Comparison of ENCODE assay signal across 1 cellular context in the genomic region with DNA sequence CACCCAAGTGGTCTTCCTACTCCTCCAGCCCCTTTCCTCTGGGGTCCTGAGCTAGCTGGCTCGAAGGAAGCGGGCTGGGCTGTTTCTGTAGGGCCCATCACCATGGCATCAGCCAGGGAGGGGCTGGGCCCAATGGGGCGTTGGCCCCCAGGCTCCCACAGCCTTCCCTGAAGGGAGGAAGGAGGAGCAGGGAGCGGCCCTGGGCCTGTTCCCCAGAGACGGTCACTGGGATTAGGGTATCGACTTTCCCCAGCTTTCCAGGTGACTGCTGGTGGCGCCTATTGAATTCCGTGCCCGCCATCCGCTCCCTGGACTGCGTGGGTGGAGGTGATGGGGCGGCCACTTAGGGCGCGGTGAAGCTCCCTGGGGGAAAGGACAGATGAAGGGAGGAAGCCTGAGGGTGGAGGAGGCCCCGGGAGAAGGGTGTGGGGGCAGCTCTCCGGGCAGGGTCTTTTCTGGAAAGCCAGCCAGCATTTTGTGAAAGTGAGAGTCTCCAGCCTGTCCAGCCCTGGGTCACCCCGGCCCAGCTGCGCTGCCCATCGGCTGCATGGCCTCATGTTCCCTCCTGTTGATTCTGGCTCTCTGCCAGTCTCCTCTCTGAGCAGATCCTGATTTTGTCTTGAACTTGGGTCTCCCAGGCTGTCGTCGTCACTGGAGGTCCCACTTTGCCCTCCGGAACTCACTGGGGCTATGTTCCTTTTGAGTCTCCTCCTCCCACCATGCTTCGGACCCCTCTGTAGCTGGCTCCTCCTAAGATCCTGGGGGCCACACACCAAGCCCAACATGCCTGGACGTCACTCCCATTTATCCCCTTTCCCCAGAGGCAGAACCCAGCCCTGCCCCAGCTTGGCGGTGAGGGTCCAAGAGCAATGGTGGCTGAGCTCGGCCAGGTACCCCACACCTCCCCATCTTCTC.
TF ChIP-seq lines count a peak whose summit lies in the region.

No MANE protein-coding gene starts in this region.

TF ChIP-seq in HepG2, 621 proteins besides CTCF, POLR2A, EP300 and RAD21 (continues in another document):
- TF ChIP-seq AGO2 (optimal IDR thresholded peaks at IDR 0.05; ENCODE audit: low read depth, low read length) (peak; percentile 89), ZNF296 (CRISPR knock-in tag; conservative IDR thresholded peaks at IDR 0.05) (0 out of 2 replicates have a peak, but pooled peaks have one; percentile 47), PAF1 (CRISPR knock-in tag; IDR thresholded peaks at IDR 0.05) (0 out of 2 replicates have a peak, but pooled peaks have one; percentile 30), KDM3A (CRISPR knock-in tag; IDR thresholded peaks at IDR 0.05; ENCODE audit: low read depth) (no peak), ZBTB38 (CRISPR knock-in tag; IDR thresholded peaks at IDR 0.05) (peak; percentile 98), ZNF703 (CRISPR knock-in tag; IDR thresholded peaks at IDR 0.05; ENCODE audit: borderline replicate concordance) (no peak), TFDP1 (CRISPR knock-in tag; IDR thresholded peaks at IDR 0.05; ENCODE audit: borderline replicate concordance) (no peak), HNRNPL (IDR thresholded peaks at IDR 0.05; ENCODE audit: low read depth, low read length) (peak; percentile 71), ZBTB10 (CRISPR knock-in tag; IDR thresholded peaks at IDR 0.05; ENCODE audit: borderline replicate concordance) (no peak), HDAC1 (CRISPR knock-in tag; IDR thresholded peaks at IDR 0.05) (0 out of 2 replicates have a peak, but pooled peaks have one; percentile 40), AGO1 (IDR thresholded peaks at IDR 0.05; ENCODE audit: low read depth, low read length, poor library complexity, severe bottlenecking) (peak; percentile 61), XRCC5 (optimal IDR thresholded peaks at IDR 0.05; ENCODE audit: low read length) (peak; percentile 44), U2AF1 (optimal IDR thresholded peaks at IDR 0.05; ENCODE audit: low read depth, low read length) (peak; percentile 19), ZNF629 (CRISPR knock-in tag; conservative IDR thresholded peaks at IDR 0.05) (no peak), FOXA3 (CRISPR knock-in tag; IDR thresholded peaks at IDR 0.05) (peak; percentile 59), ZNF34 (CRISPR knock-in tag; IDR thresholded peaks at IDR 0.05; ENCODE audit: borderline replicate concordance) (no peak), RBM22 (optimal IDR thresholded peaks at IDR 0.05; ENCODE audit: low read length) (peak; percentile 60), HINFP (CRISPR knock-in tag; IDR thresholded peaks at IDR 0.05; ENCODE audit: low read depth) (no peak), NFIC (IDR thresholded peaks at IDR 0.05; ENCODE audit: low read length) (peak; percentile 51; the same call in 1 of the 2 replicates), ZNF263 (CRISPR knock-in tag; IDR thresholded peaks at IDR 0.05) (peak; percentile 40), HMG20B (CRISPR knock-in tag; conservative IDR thresholded peaks at IDR 0.05) (0 out of 2 replicates have a peak, but pooled peaks have one; percentile 6), CEBPB (IDR thresholded peaks at IDR 0.05; ENCODE audit: borderline replicate concordance, low read depth, low read length) (no peak), GFI1 (CRISPR knock-in tag; IDR thresholded peaks at IDR 0.05; ENCODE audit: borderline replicate concordance) (peak; percentile 71; the same call in 1 of the 2 replicates), ZGPAT (CRISPR knock-in tag; IDR thresholded peaks at IDR 0.05) (0 out of 2 replicates have a peak, but pooled peaks have one; percentile 15), CBFB (CRISPR knock-in tag; IDR thresholded peaks at IDR 0.05) (0 out of 2 replicates have a peak, but pooled peaks have one; percentile 20), GATAD2A (CRISPR knock-in tag; IDR thresholded peaks at IDR 0.05) (peak; percentile 47), ZNF124 (CRISPR knock-in tag; IDR thresholded peaks at IDR 0.05) (no peak), ZNF777 (CRISPR knock-in tag; IDR thresholded peaks at IDR 0.05) (no peak), ZSCAN25 (CRISPR knock-in tag; IDR thresholded peaks at IDR 0.05) (peak; percentile 61; the same call in 1 of the 2 replicates), PRPF4 (IDR thresholded peaks at IDR 0.05; ENCODE audit: low read depth, low read length, poor library complexity, severe bottlenecking) (peak; percentile 69), PRMT3 (CRISPR knock-in tag; IDR thresholded peaks at IDR 0.05; ENCODE audit: borderline replicate concordance, low read depth) (no peak), TBX2 (CRISPR knock-in tag; IDR thresholded peaks at IDR 0.05; ENCODE audit: borderline replicate concordance) (peak; percentile 40; the same call in 1 of the 2 replicates), ZNF484 (CRISPR knock-in tag; IDR thresholded peaks at IDR 0.05; ENCODE audit: borderline replicate concordance, low read depth) (no peak), ZNF713 (CRISPR knock-in tag; IDR thresholded peaks at IDR 0.05) (no peak), FLYWCH1 (CRISPR knock-in tag; IDR thresholded peaks at IDR 0.05) (no peak), NR2F6 (IDR thresholded peaks at IDR 0.05) (no peak), NR2F6 (CRISPR knock-in tag; IDR thresholded peaks at IDR 0.05) (0 out of 2 replicates have a peak, but pooled peaks have one; percentile 2)
- TF ChIP-seq, protein P1, sequence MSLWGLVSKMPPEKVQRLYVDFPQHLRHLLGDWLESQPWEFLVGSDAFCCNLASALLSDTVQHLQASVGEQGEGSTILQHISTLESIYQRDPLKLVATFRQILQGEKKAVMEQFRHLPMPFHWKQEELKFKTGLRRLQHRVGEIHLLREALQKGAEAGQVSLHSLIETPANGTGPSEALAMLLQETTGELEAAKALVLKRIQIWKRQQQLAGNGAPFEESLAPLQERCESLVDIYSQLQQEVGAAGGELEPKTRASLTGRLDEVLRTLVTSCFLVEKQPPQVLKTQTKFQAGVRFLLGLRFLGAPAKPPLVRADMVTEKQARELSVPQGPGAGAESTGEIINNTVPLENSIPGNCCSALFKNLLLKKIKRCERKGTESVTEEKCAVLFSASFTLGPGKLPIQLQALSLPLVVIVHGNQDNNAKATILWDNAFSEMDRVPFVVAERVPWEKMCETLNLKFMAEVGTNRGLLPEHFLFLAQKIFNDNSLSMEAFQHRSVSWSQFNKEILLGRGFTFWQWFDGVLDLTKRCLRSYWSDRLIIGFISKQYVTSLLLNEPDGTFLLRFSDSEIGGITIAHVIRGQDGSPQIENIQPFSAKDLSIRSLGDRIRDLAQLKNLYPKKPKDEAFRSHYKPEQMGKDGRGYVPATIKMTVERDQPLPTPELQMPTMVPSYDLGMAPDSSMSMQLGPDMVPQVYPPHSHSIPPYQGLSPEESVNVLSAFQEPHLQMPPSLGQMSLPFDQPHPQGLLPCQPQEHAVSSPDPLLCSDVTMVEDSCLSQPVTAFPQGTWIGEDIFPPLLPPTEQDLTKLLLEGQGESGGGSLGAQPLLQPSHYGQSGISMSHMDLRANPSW (CRISPR knock-in tag; IDR thresholded peaks at IDR 0.05; ENCODE audit: borderline replicate concordance): no peak
- TF ChIP-seq, protein P2, sequence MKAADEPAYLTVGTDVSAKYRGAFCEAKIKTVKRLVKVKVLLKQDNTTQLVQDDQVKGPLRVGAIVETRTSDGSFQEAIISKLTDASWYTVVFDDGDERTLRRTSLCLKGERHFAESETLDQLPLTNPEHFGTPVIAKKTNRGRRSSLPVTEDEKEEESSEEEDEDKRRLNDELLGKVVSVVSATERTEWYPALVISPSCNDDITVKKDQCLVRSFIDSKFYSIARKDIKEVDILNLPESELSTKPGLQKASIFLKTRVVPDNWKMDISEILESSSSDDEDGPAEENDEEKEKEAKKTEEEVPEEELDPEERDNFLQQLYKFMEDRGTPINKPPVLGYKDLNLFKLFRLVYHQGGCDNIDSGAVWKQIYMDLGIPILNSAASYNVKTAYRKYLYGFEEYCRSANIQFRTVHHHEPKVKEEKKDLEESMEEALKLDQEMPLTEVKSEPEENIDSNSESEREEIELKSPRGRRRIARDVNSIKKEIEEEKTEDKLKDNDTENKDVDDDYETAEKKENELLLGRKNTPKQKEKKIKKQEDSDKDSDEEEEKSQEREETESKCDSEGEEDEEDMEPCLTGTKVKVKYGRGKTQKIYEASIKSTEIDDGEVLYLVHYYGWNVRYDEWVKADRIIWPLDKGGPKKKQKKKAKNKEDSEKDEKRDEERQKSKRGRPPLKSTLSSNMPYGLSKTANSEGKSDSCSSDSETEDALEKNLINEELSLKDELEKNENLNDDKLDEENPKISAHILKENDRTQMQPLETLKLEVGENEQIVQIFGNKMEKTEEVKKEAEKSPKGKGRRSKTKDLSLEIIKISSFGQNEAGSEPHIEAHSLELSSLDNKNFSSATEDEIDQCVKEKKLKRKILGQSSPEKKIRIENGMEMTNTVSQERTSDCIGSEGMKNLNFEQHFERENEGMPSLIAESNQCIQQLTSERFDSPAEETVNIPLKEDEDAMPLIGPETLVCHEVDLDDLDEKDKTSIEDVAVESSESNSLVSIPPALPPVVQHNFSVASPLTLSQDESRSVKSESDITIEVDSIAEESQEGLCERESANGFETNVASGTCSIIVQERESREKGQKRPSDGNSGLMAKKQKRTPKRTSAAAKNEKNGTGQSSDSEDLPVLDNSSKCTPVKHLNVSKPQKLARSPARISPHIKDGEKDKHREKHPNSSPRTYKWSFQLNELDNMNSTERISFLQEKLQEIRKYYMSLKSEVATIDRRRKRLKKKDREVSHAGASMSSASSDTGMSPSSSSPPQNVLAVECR (CRISPR knock-in tag; IDR thresholded peaks at IDR 0.05; ENCODE audit: borderline replicate concordance): peak; percentile 38
- TF ChIP-seq, protein P3, sequence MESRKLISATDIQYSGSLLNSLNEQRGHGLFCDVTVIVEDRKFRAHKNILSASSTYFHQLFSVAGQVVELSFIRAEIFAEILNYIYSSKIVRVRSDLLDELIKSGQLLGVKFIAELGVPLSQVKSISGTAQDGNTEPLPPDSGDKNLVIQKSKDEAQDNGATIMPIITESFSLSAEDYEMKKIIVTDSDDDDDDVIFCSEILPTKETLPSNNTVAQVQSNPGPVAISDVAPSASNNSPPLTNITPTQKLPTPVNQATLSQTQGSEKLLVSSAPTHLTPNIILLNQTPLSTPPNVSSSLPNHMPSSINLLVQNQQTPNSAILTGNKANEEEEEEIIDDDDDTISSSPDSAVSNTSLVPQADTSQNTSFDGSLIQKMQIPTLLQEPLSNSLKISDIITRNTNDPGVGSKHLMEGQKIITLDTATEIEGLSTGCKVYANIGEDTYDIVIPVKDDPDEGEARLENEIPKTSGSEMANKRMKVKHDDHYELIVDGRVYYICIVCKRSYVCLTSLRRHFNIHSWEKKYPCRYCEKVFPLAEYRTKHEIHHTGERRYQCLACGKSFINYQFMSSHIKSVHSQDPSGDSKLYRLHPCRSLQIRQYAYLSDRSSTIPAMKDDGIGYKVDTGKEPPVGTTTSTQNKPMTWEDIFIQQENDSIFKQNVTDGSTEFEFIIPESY (CRISPR knock-in tag; IDR thresholded peaks at IDR 0.05): peak; percentile 99
- TF ChIP-seq, protein P4, sequence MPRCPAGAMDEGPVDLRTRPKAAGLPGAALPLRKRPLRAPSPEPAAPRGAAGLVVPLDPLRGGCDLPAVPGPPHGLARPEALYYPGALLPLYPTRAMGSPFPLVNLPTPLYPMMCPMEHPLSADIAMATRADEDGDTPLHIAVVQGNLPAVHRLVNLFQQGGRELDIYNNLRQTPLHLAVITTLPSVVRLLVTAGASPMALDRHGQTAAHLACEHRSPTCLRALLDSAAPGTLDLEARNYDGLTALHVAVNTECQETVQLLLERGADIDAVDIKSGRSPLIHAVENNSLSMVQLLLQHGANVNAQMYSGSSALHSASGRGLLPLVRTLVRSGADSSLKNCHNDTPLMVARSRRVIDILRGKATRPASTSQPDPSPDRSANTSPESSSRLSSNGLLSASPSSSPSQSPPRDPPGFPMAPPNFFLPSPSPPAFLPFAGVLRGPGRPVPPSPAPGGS (CRISPR knock-in tag; IDR thresholded peaks at IDR 0.05): no peak
